11 cellular contexts compared by ENCODE assay signal in genomic region chr4:6326312-6327060, GRCh38.
"Had no signal": no experiment of that assay in that cellular context is flagged by ENCODE, and none has a peak within 500 bp of the region (broad histone marks: within the 10 kb centered on the region; RNA-seq: fewer than 3 reads in every experiment).

No MANE protein-coding gene starts in this region.

- H3K27ac ChIP-seq: ovary, testis, tibial artery had no signal

- H3K36me3 Mint-ChIP-seq: immature natural killer cell; naive thymus-derived CD8-positive, alpha-beta T cell; stimulated activated memory B cell treated with anti-CD40 and anti-IgM and Interleukin-4, amounts not matched to agents 10 μg/mL and 1 μg/mL and 100 μg/mL, for 72 hours had no signal

- H3K4me1 ChIP-seq: psoas muscle, testis had no signal

- H3K4me3 Mint-ChIP-seq: immature natural killer cell; naive thymus-derived CD8-positive, alpha-beta T cell; nephron progenitor cell; stimulated activated memory B cell treated with anti-CD40 and anti-IgM and Interleukin-4, amounts not matched to agents 10 μg/mL and 1 μg/mL and 100 μg/mL, for 72 hours had no signal

- H3K4me1 Mint-ChIP-seq: stimulated activated memory B cell treated with anti-CD40 and anti-IgM and Interleukin-4, amounts not matched to agents 10 μg/mL and 1 μg/mL and 100 μg/mL, for 72 hours had no signal

- H3K36me3 ChIP-seq: ovary, spleen, tibial artery had no signal

- H3K27me3 ChIP-seq: dorsolateral prefrontal cortex, ovary, testis had no signal

- H3K9me3 ChIP-seq: ovary, psoas muscle, testis had no signal

- H3K9me3 Mint-ChIP-seq: immature natural killer cell; naive thymus-derived CD8-positive, alpha-beta T cell; nephron progenitor cell had no signal

- H3K4me3 ChIP-seq: dorsolateral prefrontal cortex, ovary, psoas muscle, skin epidermis, spleen, testis, tibial artery had no signal

- H3K27ac Mint-ChIP-seq: immature natural killer cell; nephron progenitor cell; stimulated activated memory B cell treated with anti-CD40 and anti-IgM and Interleukin-4, amounts not matched to agents 10 μg/mL and 1 μg/mL and 100 μg/mL, for 72 hours had no signal
